In genomic region chr1:10594481-10595050, GRCh38 we compare ENCODE assay signal across 27 cellular contexts.
DNase-seq lines count a peak whose midpoint lies in the region; ATAC-seq and TF ChIP-seq lines count a peak whose summit lies in the region.
"Had no signal": no experiment of that assay in that cellular context is flagged by ENCODE, and none has a peak within 500 bp of the region (broad histone marks: within the 10 kb centered on the region; RNA-seq: fewer than 3 reads in every experiment).

No MANE protein-coding gene starts in this region.

- POLR2A ChIA-PET in GM10248 (lab: Yijun Ruan, JAX), result no interaction called here

- ATAC-seq in GM19035 (IDR thresholded peaks at IDR 0.05; ENCODE audit: unreplicated experiment) (peak; percentile 62), left ventricle myocardium superior (peak; percentile 81), GM19452 (IDR thresholded peaks at IDR 0.05; ENCODE audit: unreplicated experiment) (no peak)
- ATAC-seq: activated CD8-positive, alpha-beta T cell treated with anti-CD3 and anti-CD28 coated beads, Interleukin-2, amount 10 ng/mL, durations not matched to agents 7 days and 5 days; foreskin keratinocyte; HCT116; stimulated activated effector memory CD8-positive, alpha-beta T cell treated with anti-CD3 and anti-CD28 coated beads, Interleukin-12 subunit alpha, Interleukin-12 subunit beta, amount 100 ng/mL, for 72 hours had no signal

- DNase-seq in GM10248 (ENCODE audit: extremely low spot score), result peak; percentile 29
- peak; percentile 39 for DNase-seq in NCI-H526 treated with DMSO at 0.1 percent for 48 hours (lab: John Stamatoyannopoulos, UW)
- no peak for DNase-seq in left ventricle myocardium superior
- DNase-seq in KG1 (lab: John Stamatoyannopoulos, UW), result no peak
- DNase-seq in NCI-H2227 treated with DMSO at 0.1 percent for 48 hours (lab: John Stamatoyannopoulos, UW), result no peak
- DNase-seq in ureter (ENCODE audit: low spot score), result no peak
- DNase-seq: ACHN; activated CD4-positive, alpha-beta T cell treated with anti-CD3 and anti-CD28 coated beads for 1 hour; activated CD8-positive, alpha-beta T cell treated with anti-CD3 and anti-CD28 coated beads, Interleukin-2, amount 10 ng/mL, durations not matched to agents 7 days and 5 days; activated effector memory CD4-positive, alpha-beta T cell treated with Interleukin-2 at 50 U/mL for 16 hours; anterior cingulate cortex; BE2C; foreskin keratinocyte; left cardiac atrium; mesenchymal stem cell; NCI-H1048; NCI-H1694 treated with DMSO at 0.1 percent for 48 hours; NCI-H524 treated with DMSO at 0.1 percent for 48 hours; RPMI8226; sigmoid colon; stimulated activated CD4-positive, alpha-beta T cell treated with anti-CD3 and anti-CD28 coated beads, Interleukin-4, amount 100 ng/mL, for 24 hours; substantia nigra; upper lobe of left lung had no signal

- TF ChIP-seq CTCF in GM10248 (IDR thresholded peaks at IDR 0.05; ENCODE audit: control extremely low read depth, extremely low read depth, low read depth, missing control alignments), result no peak

- CTCF ChIA-PET in GM10248 (lab: Yijun Ruan, JAX), result no interaction called here

- intact Hi-C loops in left ventricle myocardium superior (cut with micrococcal nuclease), result no loop called here

Comparison
In these comparisons a context has a peak if more than half of its experiments do, and no peak if none do; other contexts are left out.
1. DNase-seq: peak in GM10248 (single experiment) and NCI-H526 treated with DMSO at 0.1 percent for 48 hours (single experiment); none in left ventricle myocardium superior (single experiment), KG1 (single experiment), NCI-H2227 treated with DMSO at 0.1 percent for 48 hours (single experiment) and ureter (single experiment).